In the genomic region with DNA sequence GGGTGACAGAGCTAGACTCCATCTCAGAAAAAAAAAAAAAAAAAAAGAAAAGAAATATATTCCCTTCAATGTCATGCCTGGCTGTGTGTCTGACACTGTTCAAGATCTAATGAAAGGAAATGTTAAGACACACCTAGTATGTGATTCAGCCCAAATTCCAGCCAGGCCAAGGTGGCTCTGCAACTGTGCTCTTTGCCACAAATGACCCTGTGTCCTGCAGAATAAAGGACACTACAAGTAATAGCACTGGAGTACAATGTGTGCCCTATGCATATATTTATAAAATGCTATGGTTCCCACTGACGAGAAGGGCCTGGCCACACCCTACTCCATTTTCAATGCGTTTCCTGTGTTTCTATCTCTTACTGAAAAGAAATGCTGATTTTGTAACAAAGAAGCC, we compare ENCODE assay signal across 14 cellular contexts.
DNase-seq lines count a peak whose midpoint lies in the region; ATAC-seq and TF ChIP-seq lines count a peak whose summit lies in the region.
"Had no signal": no experiment of that assay in that cellular context is flagged by ENCODE, and none has a peak within 500 bp of the region (broad histone marks: within the 10 kb centered on the region; RNA-seq: fewer than 3 reads in every experiment).

No MANE protein-coding gene starts in this region.

- no peak overlapping the region for H3K4me3 Mint-ChIP-seq in type B pancreatic cell
- H3K4me3 Mint-ChIP-seq: CD14-positive monocyte; CD8-positive, alpha-beta T cell had no signal

- H3K36me3 Mint-ChIP-seq in type B pancreatic cell, result no peaks in the 10 kb centered on the region
- H3K36me3 Mint-ChIP-seq: CD14-positive monocyte; CD8-positive, alpha-beta T cell had no signal

- H3K27ac ChIP-seq in WERI-Rb-1, result no peak overlapping the region
- H3K27ac ChIP-seq: A549, HL-60 had no signal

- peak; percentile 5 to 12 for DNase-seq in HAP-1 (ENCODE audit: low spot score in 2 of 2)
- DNase-seq in epithelial cell of esophagus (ENCODE audit: low read depth), result peak; percentile 15
- DNase-seq in left colon, result no peak
- no peak for DNase-seq in type B pancreatic cell (ENCODE audit: extremely low spot score, unreplicated experiment)
- DNase-seq in AG08395 (ENCODE audit: low spot score), result no peak
- DNase-seq in WERI-Rb-1, result no peak
- DNase-seq in pons (ENCODE audit: low spot score), result no peak
- DNase-seq: CD8-positive, alpha-beta T cell; DMS53; GF-D8 had no signal

- no peaks in the 10 kb centered on the region for H3K9me3 Mint-ChIP-seq in type B pancreatic cell
- H3K9me3 Mint-ChIP-seq: CD14-positive monocyte; CD8-positive, alpha-beta T cell had no signal

- ATAC-seq in left colon, result peak; percentile 13
- ATAC-seq: A549; CD8-positive, alpha-beta T cell; HCT116 had no signal

- H3K9me3 ChIP-seq in HAP-1 (no peaks in the 10 kb centered on the region), WERI-Rb-1 (ENCODE audit: severe bottlenecking) (no peaks in the 10 kb centered on the region)
- H3K9me3 ChIP-seq: A549 had no signal

- TF ChIP-seq CTCF in epithelial cell of esophagus (IDR thresholded peaks at IDR 0.05; ENCODE audit: insufficient read depth, low read depth, low read length, missing control alignments) (no peak), type B pancreatic cell (conservative IDR thresholded peaks at IDR 0.05) (no peak), WERI-Rb-1 (IDR thresholded peaks at IDR 0.05; ENCODE audit: low read depth, low read length) (no peak)

- H3K27me3 ChIP-seq in HAP-1 (ENCODE audit: low read depth) (no peaks in the 10 kb centered on the region), WERI-Rb-1 (ENCODE audit: insufficient read depth, low read depth, severe bottlenecking) (no peaks in the 10 kb centered on the region)

- peak overlapping the region; percentile 12 for H3K27ac Mint-ChIP-seq in type B pancreatic cell
- H3K27ac Mint-ChIP-seq: CD14-positive monocyte; CD8-positive, alpha-beta T cell had no signal

- H3K4me1 ChIP-seq in HAP-1, result peaks cover 18% of the 10 kb centered on the region
- H3K4me1 ChIP-seq: A549 had no signal

- peaks cover 5% of the 10 kb centered on the region for H3K27me3 Mint-ChIP-seq in type B pancreatic cell

- no peaks in the 10 kb centered on the region for H3K36me3 ChIP-seq in HAP-1 (replicated peaks)
- no peaks in the 10 kb centered on the region for H3K36me3 ChIP-seq in WERI-Rb-1

- peaks cover 19% of the 10 kb centered on the region for H3K4me1 Mint-ChIP-seq in type B pancreatic cell (ENCODE audit: unreplicated experiment)
- H3K4me1 Mint-ChIP-seq: CD14-positive monocyte had no signal

- in situ Hi-C loops in HAP-1 (cut with MboI; ENCODE audit: low sequenced_read_pairs), result no loop called here

- no peak overlapping the region for H3K4me3 ChIP-seq in HAP-1
- no peak overlapping the region for H3K4me3 ChIP-seq in epithelial cell of esophagus (ENCODE audit: low read length)
- H3K4me3 ChIP-seq in WERI-Rb-1 (ENCODE audit: low read depth, low read length), result no peak overlapping the region
- H3K4me3 ChIP-seq: A549 had no signal

- intact Hi-C loops in left colon (cut with DNase I, micrococcal nuclease), result no loop called here

Comparison
In these comparisons a context has a peak if more than half of its experiments do, and no peak if none do; other contexts are left out.
1. DNase-seq: peak in HAP-1 (2 of 2) and epithelial cell of esophagus (single experiment); none in left colon (0 of 2), type B pancreatic cell (single experiment), AG08395 (single experiment), WERI-Rb-1 (single experiment) and pons (single experiment).